Comparison of ENCODE assay signal across 1 cellular context in genomic region chr13:59340581-59340980, GRCh38.
TF ChIP-seq lines count a peak whose summit lies in the region.

No MANE protein-coding gene starts in this region.

TF ChIP-seq in neural cell, 6 proteins besides CTCF, POLR2A, EP300 and RAD21 (continued from another document):
- no peak for TF ChIP-seq REST (IDR thresholded peaks at IDR 0.05; ENCODE audit: borderline replicate concordance)
- peak; percentile 86 for TF ChIP-seq POLR2AphosphoS5 (IDR thresholded peaks at IDR 0.05)
- no peak for TF ChIP-seq SMC3 (conservative IDR thresholded peaks at IDR 0.05; ENCODE audit: poor library complexity)
